ENCODE assay signal across 15 cellular contexts in the genomic region with DNA sequence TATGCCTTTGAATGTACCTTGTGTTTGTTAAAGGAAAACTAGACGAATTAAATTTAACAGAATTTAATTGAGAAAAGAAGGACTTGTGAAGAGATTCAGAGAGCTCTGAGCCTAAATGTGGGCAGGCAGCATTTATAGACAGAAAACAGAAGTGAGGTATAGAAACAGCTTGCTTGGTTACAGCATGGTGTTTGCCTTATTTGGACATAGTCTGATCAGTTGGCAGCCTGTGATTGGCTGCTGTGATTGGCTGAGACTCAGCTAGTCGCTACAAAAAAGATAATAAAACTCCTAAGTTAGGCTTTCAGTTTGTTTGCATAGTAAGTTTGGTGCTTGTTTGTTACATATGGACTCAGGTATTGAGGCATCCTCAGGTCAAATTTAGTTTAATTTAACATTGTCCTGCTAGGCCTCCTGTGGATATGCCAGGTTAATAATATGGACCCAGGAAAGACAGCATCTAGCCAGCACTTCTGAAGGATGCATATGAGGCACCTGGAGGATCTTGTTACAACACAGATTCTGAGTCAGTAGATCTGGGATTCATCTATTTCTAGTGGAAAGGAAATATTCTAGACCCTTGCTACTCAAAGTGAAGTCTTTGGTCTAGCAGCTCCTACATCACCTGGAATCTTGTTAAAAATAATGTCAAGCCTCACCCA. TPM values are rescaled to one million over a fixed set of nuclear protein-coding genes. Genes with fewer than 3 reads are reported as not detected.
A peak's percentile ranks its signal among the peaks of the same experiment; 100 is the strongest.
DNase-seq lines count a peak whose midpoint lies in the region; ATAC-seq and TF ChIP-seq lines count a peak whose summit lies in the region.
"Had no signal": no experiment of that assay in that cellular context is flagged by ENCODE, and none has a peak within 500 bp of the region (broad histone marks: within the 10 kb centered on the region; RNA-seq: fewer than 3 reads in every experiment).

No MANE protein-coding gene starts in this region.

- no peak overlapping the region for H2AFZ ChIP-seq in MM.1S (ENCODE audit: low read length)

- no peak for TF ChIP-seq CTCF in MM.1S (IDR thresholded peaks at IDR 0.05; ENCODE audit: low read length)

- no peaks in the 10 kb centered on the region for H4K20me1 ChIP-seq in MM.1S (ENCODE audit: insufficient read depth, low read length)

- no peaks in the 10 kb centered on the region for H3K4me1 ChIP-seq in MM.1S (ENCODE audit: low read length)
- H3K4me1 ChIP-seq: SJSA1 had no signal

- no peak overlapping the region for H3K9ac ChIP-seq in MM.1S (ENCODE audit: low read length)

- H3K9me2 ChIP-seq in MM.1S (replicated peaks; ENCODE audit: insufficient read depth, low read length): no peaks in the 10 kb centered on the region

- H3K9me3 ChIP-seq in MM.1S (replicated peaks; ENCODE audit: insufficient read depth, low read length): no peaks in the 10 kb centered on the region; the same call in 1 of the 2 replicates
- H3K9me3 ChIP-seq: SJSA1 had no signal

- H3K27ac Mint-ChIP-seq in activated naive CD4-positive, alpha-beta T cell treated with anti-CD3 and anti-CD28 coated beads, Interleukin-2, amount 50 U/mL, for 72 hours: peak overlapping the region in 1 of 2 donors; percentile 73

- DNase-seq in stimulated activated CD4-positive, alpha-beta T cell treated with anti-CD3 and anti-CD28 coated beads, Interleukin-2, amount 100 ng/mL, for 4 hours (ENCODE audit: low read depth): peak; percentile 9
- DNase-seq in stimulated activated CD4-positive, alpha-beta T cell treated with anti-CD3 and anti-CD28 coated beads, Interleukin-2, amount 100 ng/mL, for 24 hours: no peak
- DNase-seq in MM.1S: peak; percentile 22
- no peak for DNase-seq in activated naive CD4-positive, alpha-beta T cell treated with anti-CD3 and anti-CD28 coated beads, Interleukin-2, amount 50 U/mL, for 72 hours (ENCODE audit: low spot score in 2 of 2)
- no peak for DNase-seq in stimulated activated naive CD8-positive, alpha-beta T cell treated with anti-CD3 and anti-CD28 coated beads, Interleukin-15, Interleukin-2, amounts not matched to agents 100 U/mL and 50 U/mL, for 24 hours
- no peak for DNase-seq in NCI-H2107 (lab: John Stamatoyannopoulos, UW)
- no peak for DNase-seq in hepatic stellate cell (ENCODE audit: low spot score)
- DNase-seq: activated CD8-positive, alpha-beta memory T cell treated with anti-CD3 and anti-CD28 coated beads for 24 hours; brain microvascular endothelial cell; COR-L47; left cardiac atrium; NCI-H345; nucleus accumbens had no signal

- H3K9me3 Mint-ChIP-seq in activated naive CD4-positive, alpha-beta T cell treated with anti-CD3 and anti-CD28 coated beads, Interleukin-2, amount 50 U/mL, for 72 hours: peaks cover 0 to 26% of the 10 kb centered on the region in 2 donors

- H3K79me2 ChIP-seq in MM.1S (ENCODE audit: low read length): no peaks in the 10 kb centered on the region

- no peak overlapping the region for H3K4me3 ChIP-seq in MM.1S (ENCODE audit: low read length)
- H3K4me3 ChIP-seq: SJSA1 had no signal

- H3K4me2 ChIP-seq in MM.1S (ENCODE audit: low read depth, low read length): no peak overlapping the region

- peaks cover 87% of the 10 kb centered on the region for H3K27me3 ChIP-seq in MM.1S (replicated peaks; ENCODE audit: insufficient read depth, low read length)
- H3K27me3 ChIP-seq: brain microvascular endothelial cell, SJSA1 had no signal

- no peak overlapping the region for H3K27ac ChIP-seq in MM.1S (ENCODE audit: low read length)
- H3K27ac ChIP-seq: brain microvascular endothelial cell, SJSA1 had no signal

- no peaks in the 10 kb centered on the region for H3F3A ChIP-seq in MM.1S (ENCODE audit: insufficient read depth, low read length)

- peaks cover 0 to 9% of the 10 kb centered on the region in 2 donors for H3K36me3 Mint-ChIP-seq in activated naive CD4-positive, alpha-beta T cell treated with anti-CD3 and anti-CD28 coated beads, Interleukin-2, amount 50 U/mL, for 72 hours

- peak; percentile 84 to 95 for ATAC-seq in activated naive CD4-positive, alpha-beta T cell treated with anti-CD3 and anti-CD28 coated beads, Interleukin-2, amount 50 U/mL, for 72 hours
- peak; percentile 85 for ATAC-seq in stimulated activated naive CD8-positive, alpha-beta T cell treated with anti-CD3 and anti-CD28 coated beads, Interleukin-15, Interleukin-2, amounts not matched to agents 100 U/mL and 50 U/mL, for 24 hours
- ATAC-seq in HG03469 (IDR thresholded peaks at IDR 0.05; ENCODE audit: unreplicated experiment): no peak
- ATAC-seq: left cardiac atrium had no signal

- H3K36me3 ChIP-seq in MM.1S (replicated peaks; ENCODE audit: insufficient read depth, low read length): no peaks in the 10 kb centered on the region
- H3K36me3 ChIP-seq: brain microvascular endothelial cell, SJSA1 had no signal

RNA-seq across cellular contexts. Expression of a gene that starts 43.4 kb away (rescaled TPM):
- 10 to 100 TPM; 24.3 to 68.2 TPM for total RNA-seq in activated naive CD4-positive, alpha-beta T cell treated with anti-CD3 and anti-CD28 coated beads, Interleukin-2, amount 50 U/mL, for 72 hours

Comparison
In these comparisons a context has a peak if more than half of its experiments do, and no peak if none do; other contexts are left out.
1. DNase-seq: peak in stimulated activated CD4-positive, alpha-beta T cell treated with anti-CD3 and anti-CD28 coated beads, Interleukin-2, amount 100 ng/mL, for 4 hours (single experiment) and MM.1S (single experiment); none in stimulated activated CD4-positive, alpha-beta T cell treated with anti-CD3 and anti-CD28 coated beads, Interleukin-2, amount 100 ng/mL, for 24 hours (0 of 2), activated naive CD4-positive, alpha-beta T cell treated with anti-CD3 and anti-CD28 coated beads, Interleukin-2, amount 50 U/mL, for 72 hours (0 of 2), stimulated activated naive CD8-positive, alpha-beta T cell treated with anti-CD3 and anti-CD28 coated beads, Interleukin-15, Interleukin-2, amounts not matched to agents 100 U/mL and 50 U/mL, for 24 hours (single experiment), NCI-H2107 (single experiment) and hepatic stellate cell (single experiment).